Comparison of ENCODE assay signal across 8 cellular contexts in genomic region chr1:228486596-228487335, GRCh38. TPM values are rescaled to one million over a fixed set of nuclear protein-coding genes. Genes with fewer than 3 reads are reported as not detected.
DNase-seq lines count a peak whose midpoint lies in the region; ATAC-seq and TF ChIP-seq lines count a peak whose summit lies in the region.

No MANE protein-coding gene starts in this region.

- peak overlapping the region; percentile 84 to 91 for H3K4me3 ChIP-seq in cardiac fibroblast (replicated peaks in 1 of 2; ENCODE audit: low read depth in 2 of 2, low read length in 2 of 2)

- ATAC-seq in GM18858 (IDR thresholded peaks at IDR 0.05; ENCODE audit: unreplicated experiment) (peak; percentile 40), HG03066 (IDR thresholded peaks at IDR 0.05; ENCODE audit: low read depth, unreplicated experiment) (peak; percentile 64), WTC11 (peak; percentile 91)

- DNase-seq in ACHN, result peak; percentile 81
- peak; percentile 82 for DNase-seq in NCI-H2196 treated with DMSO at 0.1 percent for 48 hours (lab: John Stamatoyannopoulos, UW; ENCODE audit: unreplicated experiment)
- peak; percentile 92 for DNase-seq in WTC11 (ENCODE audit: low spot score)
- DNase-seq in cardiac fibroblast (ENCODE audit: low read depth in 2 of 2), result peak; percentile 92 to 93
- peak; percentile 95 for DNase-seq in islet precursor cell
- DNase-seq in stimulated activated CD4-positive, alpha-beta T cell treated with anti-CD3 and anti-CD28 coated beads, Interleukin-15, amount 100 ng/mL, for 1 hour (ENCODE audit: low read depth in 1 of 2, low spot score in 1 of 2), result peak; percentile 61 to 78

- peak overlapping the region; percentile 100 for H3K27ac Mint-ChIP-seq in WTC11

- no peaks in the 10 kb centered on the region; the same call in 1 of the 2 replicates for H3K27me3 Mint-ChIP-seq in WTC11 (ENCODE audit: low read depth)

- CTCF ChIA-PET in WTC11 (lab: Charles Lee), result interaction anchor here (0.6 to 1.4 kb wide), 7 partner anchors 15 to 1362 kb away, joined by 3 to 8 read pairs (median 5); partner anchors contain the start of gene TRIM11

- peak overlapping the region; percentile 95 for H3K4me3 Mint-ChIP-seq in WTC11

- H3K4me1 Mint-ChIP-seq in WTC11, result peaks cover 5% of the 10 kb centered on the region; the same call in 1 of the 2 replicates

- in situ Hi-C loops in ACHN (cut with HindIII; ENCODE audit: low pct_ligation_motif_present, low pct_unique_long_range_greater_than_20kb, low sequenced_read_pairs), result no loop called here

- POLR2A ChIA-PET in WTC11 (lab: Charles Lee), result interaction anchor here (0.6 to 1.6 kb wide), 5 partner anchors 9 to 29 kb away, joined by 5 to 19 read pairs (median 7); a partner anchor contains a TSS

- H3K36me3 Mint-ChIP-seq in WTC11, result peaks cover 20% of the 10 kb centered on the region

- TF ChIP-seq CTCF in WTC11 (IDR thresholded peaks at IDR 0.05) (no peak), cardiac fibroblast (IDR thresholded peaks at IDR 0.05; ENCODE audit: low read depth, low read length) (no peak)

- H3K9me3 Mint-ChIP-seq in WTC11, result no peaks in the 10 kb centered on the region

TF ChIP-seq in WTC11, 78 proteins besides CTCF, POLR2A, EP300 and RAD21 (continues in another document):
- TF ChIP-seq FOXP1 (CRISPR knock-in tag; IDR thresholded peaks at IDR 0.05; ENCODE audit: borderline replicate concordance), result peak; percentile 83
- TF ChIP-seq USF2 (CRISPR knock-in tag; IDR thresholded peaks at IDR 0.05), result no peak
- TF ChIP-seq FOXJ3 (CRISPR knock-in tag; IDR thresholded peaks at IDR 0.05; ENCODE audit: borderline replicate concordance), result no peak
- TF ChIP-seq IRF1 (CRISPR knock-in tag; IDR thresholded peaks at IDR 0.05), result peak; percentile 80; the same call in 1 of the 2 replicates
- TF ChIP-seq JUN (CRISPR knock-in tag; IDR thresholded peaks at IDR 0.05), result peak; percentile 60
- no peak for TF ChIP-seq ELF4 (CRISPR knock-in tag; IDR thresholded peaks at IDR 0.05; ENCODE audit: low read depth)
- TF ChIP-seq MAX (CRISPR knock-in tag; IDR thresholded peaks at IDR 0.05), result peak; percentile 82
- TF ChIP-seq ZMAT4 (CRISPR knock-in tag; IDR thresholded peaks at IDR 0.05), result no peak
- no peak for TF ChIP-seq MXD4 (CRISPR knock-in tag; IDR thresholded peaks at IDR 0.05; ENCODE audit: borderline replicate concordance)
- no peak for TF ChIP-seq JAZF1 (CRISPR knock-in tag; IDR thresholded peaks at IDR 0.05)
- TF ChIP-seq AR (CRISPR knock-in tag; IDR thresholded peaks at IDR 0.05), result no peak
- peak; percentile 61 for TF ChIP-seq GABPB1 (CRISPR knock-in tag; IDR thresholded peaks at IDR 0.05)
- no peak for TF ChIP-seq CBFB (CRISPR knock-in tag; IDR thresholded peaks at IDR 0.05; ENCODE audit: low read depth)
- no peak for TF ChIP-seq ZNF425 (CRISPR knock-in tag; conservative IDR thresholded peaks at IDR 0.05)
- no peak for TF ChIP-seq EMX1 (CRISPR knock-in tag; IDR thresholded peaks at IDR 0.05)
- TF ChIP-seq MYBL2 (CRISPR knock-in tag; IDR thresholded peaks at IDR 0.05), result peak; percentile 94
- TF ChIP-seq TP53 (CRISPR knock-in tag; IDR thresholded peaks at IDR 0.05), result peak; percentile 83
- no peak for TF ChIP-seq NR1H2 (CRISPR knock-in tag; IDR thresholded peaks at IDR 0.05)
- TF ChIP-seq ATF1 (CRISPR knock-in tag; IDR thresholded peaks at IDR 0.05), result no peak; the same call in 1 of the 2 replicates
- TF ChIP-seq ESRRA (CRISPR knock-in tag; IDR thresholded peaks at IDR 0.05; ENCODE audit: borderline replicate concordance), result no peak; the same call in 1 of the 2 replicates
- no peak for TF ChIP-seq CDX4 (CRISPR knock-in tag; IDR thresholded peaks at IDR 0.05; ENCODE audit: borderline replicate concordance)
- no peak for TF ChIP-seq CREM (CRISPR knock-in tag; IDR thresholded peaks at IDR 0.05)
- no peak for TF ChIP-seq CREB1 (CRISPR knock-in tag; IDR thresholded peaks at IDR 0.05)
- 0 out of 2 replicates have a peak, but pooled peaks have one; percentile 57 for TF ChIP-seq KAT7 (CRISPR knock-in tag; IDR thresholded peaks at IDR 0.05; ENCODE audit: borderline replicate concordance)
- no peak for TF ChIP-seq HMGXB4 (CRISPR knock-in tag; IDR thresholded peaks at IDR 0.05)
- TF ChIP-seq NFATC4 (CRISPR knock-in tag; IDR thresholded peaks at IDR 0.05), result 0 out of 2 replicates have a peak, but pooled peaks have one; percentile 31

RNA-seq across cellular contexts. Expression of gene RNF187, which starts 0.4 kb away (rescaled TPM):
- 121 to 141 TPM (median 121 TPM) in 3 replicates for total RNA-seq in WTC11 (2021)

Comparison
In these comparisons a context has a peak if more than half of its experiments do, and no peak if none do; other contexts are left out.
1. Peak in every context shown above with its lines: DNase-seq, ATAC-seq and H3K4me3 ChIP-seq.
2. ATAC-seq: peak in every context shown above with its lines; median percentile 91 in WTC11; 64 in HG03066; 40 in GM18858.